ENCODE assay signal across 8 cellular contexts in the genomic region with DNA sequence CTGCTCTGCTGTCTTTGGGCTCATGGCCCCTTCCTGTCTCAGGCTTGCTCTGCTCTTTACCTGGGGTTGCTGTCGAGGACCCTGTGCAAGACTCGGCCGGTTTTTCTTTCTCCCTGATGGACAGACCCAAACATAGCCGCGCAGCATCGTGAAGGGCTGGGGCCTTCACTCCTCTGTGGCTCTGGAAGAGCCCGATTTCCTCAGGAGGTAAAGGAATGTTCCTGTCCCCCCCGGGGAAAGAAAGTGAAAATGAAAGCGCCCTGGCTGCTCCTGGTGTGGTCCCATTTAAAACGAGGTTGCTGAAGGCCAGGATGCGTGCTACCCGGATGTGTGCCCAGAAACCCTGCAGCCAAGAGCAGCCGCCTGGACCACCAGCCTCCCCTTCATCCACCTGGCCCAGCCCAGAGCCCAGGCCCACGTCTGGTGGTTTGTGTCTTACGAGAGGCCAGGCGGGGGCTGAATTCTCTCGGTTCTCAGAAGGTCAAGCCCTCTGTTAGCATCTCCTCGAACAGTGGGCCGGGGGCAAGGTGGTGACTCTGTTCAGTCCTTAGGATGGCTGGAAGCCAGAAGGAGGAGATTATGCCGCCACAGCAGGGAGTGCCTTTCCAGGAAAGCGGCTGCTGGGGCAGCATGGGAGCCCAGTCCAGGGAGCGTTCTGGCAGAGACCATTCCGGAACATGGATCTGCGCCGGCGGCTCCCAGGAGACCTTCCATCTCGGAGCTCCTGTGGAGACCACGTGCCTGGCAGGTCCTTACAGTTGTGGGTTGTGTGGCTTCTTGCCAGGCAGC. TPM values are rescaled to one million over a fixed set of nuclear protein-coding genes. Genes with fewer than 3 reads are reported as not detected.
DNase-seq lines count a peak whose midpoint lies in the region; ATAC-seq, FAIRE-seq and TF ChIP-seq lines count a peak whose summit lies in the region.

No MANE protein-coding gene starts in this region.

- FAIRE-seq in pancreas (lab: Jason Lieb, UNC): no peak

- intact Hi-C loops in pancreas (cut with DNase I): no loop called here

- H3K27me3 ChIP-seq in BE2C (peaks cover under 1% of the 10 kb centered on the region; the same call in 1 of the 2 replicates), pancreas (no peaks in the 10 kb centered on the region)

- H3K36me3 ChIP-seq in BE2C (peaks cover 3% of the 10 kb centered on the region; the same call in 1 of the 2 replicates), pancreas (no peaks in the 10 kb centered on the region)

- peak in 3 of 4 donors; percentile 1 to 3 (median 2) for ATAC-seq in pancreas

- H3K4me3 ChIP-seq in BE2C (ENCODE audit: low read depth, low read length) (peak overlapping the region; percentile 95), pancreas (peak overlapping the region; percentile 74 to 97 (median 82))

- no peaks in the 10 kb centered on the region for H3K27me3 Mint-ChIP-seq in activated T-cell treated with anti-CD3 and anti-CD28 coated beads, Interleukin-2, amount 50 U/mL, for 24 hours

- H3K4me3 Mint-ChIP-seq in activated T-cell treated with anti-CD3 and anti-CD28 coated beads, Interleukin-2, amount 50 U/mL, for 24 hours: peak overlapping the region; percentile 99

- H3K4me1 ChIP-seq in BE2C: peaks cover 6% of the 10 kb centered on the region; the same call in 1 of the 2 replicates
- peaks cover 11 to 25% (median 25%) of the 10 kb centered on the region in 3 donors for H3K4me1 ChIP-seq in pancreas

- no peaks in the 10 kb centered on the region for H3K9me3 Mint-ChIP-seq in activated T-cell treated with anti-CD3 and anti-CD28 coated beads, Interleukin-2, amount 50 U/mL, for 24 hours

- peak; percentile 87 for DNase-seq in BE2C
- DNase-seq in HK-2 (ENCODE audit: unreplicated experiment): peak; percentile 65
- peak; percentile 58 for DNase-seq in activated T-cell treated with anti-CD3 and anti-CD28 coated beads, Interleukin-2, amount 50 U/mL, for 24 hours
- DNase-seq in germinal center (ENCODE audit: low spot score): peak; percentile 26
- DNase-seq in pancreas: peak; percentile 55 to 88 (median 71)
- no peak for DNase-seq in NCI-H446 treated with DMSO at 0.1 percent for 48 hours (lab: John Stamatoyannopoulos, UW)
- DNase-seq in islet precursor cell: no peak
- no peak for DNase-seq in NCI-H524 treated with DMSO at 0.1 percent for 48 hours (lab: John Stamatoyannopoulos, UW)

- no peaks in the 10 kb centered on the region for H3K9me3 ChIP-seq in BE2C
- H3K9me3 ChIP-seq in pancreas: no peaks in the 10 kb centered on the region

- H3K36me3 Mint-ChIP-seq in activated T-cell treated with anti-CD3 and anti-CD28 coated beads, Interleukin-2, amount 50 U/mL, for 24 hours (ENCODE audit: low read depth): peaks cover 53% of the 10 kb centered on the region

- WGBS in pancreas, 2 donors: 11 to 14% methylated on average over 28 of the region's 28 CpGs

- H3K27ac ChIP-seq in pancreas: peak overlapping the region; percentile 87 to 96 (median 92)

- TF ChIP-seq CTCF in BE2C (IDR thresholded peaks at IDR 0.05; ENCODE audit: low read depth, low read length): no peak
- TF ChIP-seq CTCF in pancreas (IDR thresholded peaks at IDR 0.05): no peak

- peaks cover 35% of the 10 kb centered on the region for H3K4me1 Mint-ChIP-seq in activated T-cell treated with anti-CD3 and anti-CD28 coated beads, Interleukin-2, amount 50 U/mL, for 24 hours (ENCODE audit: low read depth)

- peak overlapping the region; percentile 98 for H3K27ac Mint-ChIP-seq in activated T-cell treated with anti-CD3 and anti-CD28 coated beads, Interleukin-2, amount 50 U/mL, for 24 hours

RNA-seq across cellular contexts. Expression of a gene that starts 1.2 kb away (rescaled TPM):
- 1,564 TPM for polyA plus RNA-seq in BE2C (2012; ENCODE audit: insufficient read depth, insufficient read length, low read depth)
- 100 to 1,000 TPM in 2 of 6 donors, 10 to 100 TPM in 4; 71.5 to 114 (median 98.6) TPM for total RNA-seq in pancreas
- 100 to 1,000 TPM; 317 TPM for polyA plus RNA-seq in pancreas

RNA-seq across cellular contexts. Expression of a gene that starts 8.5 kb away (rescaled TPM):
- 3.7 TPM for polyA plus RNA-seq in BE2C (2012; ENCODE audit: insufficient read depth, insufficient read length, low read depth)
- under 1 TPM; 0.08 to 0.69 (median 0.34) TPM for total RNA-seq in pancreas
- under 1 TPM; 0.59 to 0.80 TPM for polyA plus RNA-seq in pancreas

RNA-seq across cellular contexts. Expression of a gene that starts 24.3 kb away (rescaled TPM):
- 18.2 TPM for polyA plus RNA-seq in BE2C (2012; ENCODE audit: insufficient read depth, insufficient read length, low read depth)
- 10 to 100 TPM in 1 of 6 donors, 1 to 10 TPM in 5; 6.1 to 14.4 (median 8.0) TPM for total RNA-seq in pancreas
- polyA plus RNA-seq in pancreas: 1 to 10 TPM; 2.4 to 2.7 TPM

RNA-seq across cellular contexts. Expression of a gene that starts 32.2 kb away (rescaled TPM):
- polyA plus RNA-seq in BE2C (2012; ENCODE audit: insufficient read depth, insufficient read length, low read depth): 502 TPM
- 10 to 100 TPM; 18.1 to 24.7 (median 23.9) TPM for total RNA-seq in pancreas
- polyA plus RNA-seq in pancreas: 100 to 1,000 TPM; 103 to 113 TPM

RNA-seq across cellular contexts. Expression of a gene that starts 38.2 kb away (rescaled TPM):
- polyA plus RNA-seq in BE2C (2012; ENCODE audit: insufficient read depth, insufficient read length, low read depth): 59.4 TPM
- total RNA-seq in pancreas: 1 to 10 TPM; 6.3 to 9.3 (median 7.8) TPM
- polyA plus RNA-seq in pancreas: 10 to 100 TPM; 18.9 to 33.2 TPM

Comparison
In these comparisons a context has a peak if more than half of its experiments do, and no peak if none do; other contexts are left out.
1. DNase-seq: peak in BE2C (single experiment), HK-2 (single experiment), activated T-cell treated with anti-CD3 and anti-CD28 coated beads, Interleukin-2, amount 50 U/mL, for 24 hours (single experiment), germinal center (single experiment) and pancreas (6 of 6); none in NCI-H446 treated with DMSO at 0.1 percent for 48 hours (single experiment), islet precursor cell (single experiment) and NCI-H524 treated with DMSO at 0.1 percent for 48 hours (single experiment).